ENCODE assay signal across 8 cellular contexts in genomic region chr20:41030536-41031242, GRCh38. TPM values are rescaled to one million over a fixed set of nuclear protein-coding genes. Genes with fewer than 3 reads are reported as not detected.
DNase-seq lines count a peak whose midpoint lies in the region; ATAC-seq and TF ChIP-seq lines count a peak whose summit lies in the region.

No MANE protein-coding gene starts in this region.

- no peaks in the 10 kb centered on the region for H3K27me3 Mint-ChIP-seq in activated naive CD4-positive, alpha-beta T cell treated with anti-CD3 and anti-CD28 coated beads for 36 hours (ENCODE audit: low read depth)
- H3K27me3 Mint-ChIP-seq in activated T-helper 17 cell treated with anti-CD3 and anti-CD28 coated beads, Interleukin-2, amount 50 U/mL, for 72 hours: no peaks in the 10 kb centered on the region

- H3K4me3 ChIP-seq in left lung (peak overlapping the region; percentile 94 to 95), upper lobe of left lung (peak overlapping the region; percentile 63 to 97 (median 76))

- H3K36me3 ChIP-seq in left lung (no peaks in the 10 kb centered on the region), upper lobe of left lung (no peaks in the 10 kb centered on the region)

- CTCF ChIA-PET in activated naive CD4-positive, alpha-beta T cell treated with anti-CD3 and anti-CD28 coated beads for 36 hours (lab: Charles Lee): interaction anchor here (1.2 to 2.2 kb wide), 3 partner anchors 17 to 64 kb away, joined by 4 to 8 read pairs (median 4); no protein-coding TSS in a partner anchor

- TF ChIP-seq EP300 in upper lobe of left lung (IDR thresholded peaks at IDR 0.05): peak in 2 of 4 donors; percentile 78 to 87

- TF ChIP-seq CTCF in left lung (IDR thresholded peaks at IDR 0.05) (no peak), upper lobe of left lung (IDR thresholded peaks at IDR 0.05) (no peak)

- TF ChIP-seq POLR2A in upper lobe of left lung (IDR thresholded peaks at IDR 0.05): no peak

- no peaks in the 10 kb centered on the region for H3K9me3 Mint-ChIP-seq in activated naive CD4-positive, alpha-beta T cell treated with anti-CD3 and anti-CD28 coated beads for 36 hours
- H3K9me3 Mint-ChIP-seq in activated T-helper 17 cell treated with anti-CD3 and anti-CD28 coated beads, Interleukin-2, amount 50 U/mL, for 72 hours: no peaks in the 10 kb centered on the region

- intact Hi-C loops in activated naive CD4-positive, alpha-beta T cell treated with anti-CD3 and anti-CD28 coated beads for 36 hours (cut with micrococcal nuclease): loop anchor here (1.0 kb wide), 1 partner anchor 9 kb away; no protein-coding TSS in a partner anchor
- intact Hi-C loops in left lung (cut with DNase I): no loop called here

- peaks cover 25% of the 10 kb centered on the region for H3K36me3 Mint-ChIP-seq in activated naive CD4-positive, alpha-beta T cell treated with anti-CD3 and anti-CD28 coated beads for 36 hours (ENCODE audit: low read depth)
- H3K36me3 Mint-ChIP-seq in activated T-helper 17 cell treated with anti-CD3 and anti-CD28 coated beads, Interleukin-2, amount 50 U/mL, for 72 hours (ENCODE audit: low read depth): peaks cover 64% of the 10 kb centered on the region

- 41 to 43% methylated on average over 5 of the region's 5 CpGs for WGBS in upper lobe of left lung, 2 donors

- DNase-seq in activated naive CD4-positive, alpha-beta T cell treated with anti-CD3 and anti-CD28 coated beads for 36 hours: no peak
- DNase-seq in activated naive CD4-positive, alpha-beta T cell (lab: John Stamatoyannopoulos, UW): no peak
- DNase-seq in left lung (no peak), upper lobe of left lung (peak in 1 of 2 donors; percentile 60), NK-92 (lab: John Stamatoyannopoulos, UW; ENCODE audit: unreplicated experiment) (no peak)

- H3K27ac ChIP-seq in left lung: peak overlapping the region; percentile 94 to 98
- H3K27ac ChIP-seq in upper lobe of left lung: peak overlapping the region; percentile 94 to 100 (median 99)

- H3K4me3 Mint-ChIP-seq in activated naive CD4-positive, alpha-beta T cell treated with anti-CD3 and anti-CD28 coated beads for 36 hours: peak overlapping the region; percentile 86
- peak overlapping the region; percentile 84 for H3K4me3 Mint-ChIP-seq in activated T-helper 17 cell treated with anti-CD3 and anti-CD28 coated beads, Interleukin-2, amount 50 U/mL, for 72 hours

- peaks cover 63% of the 10 kb centered on the region for H3K4me1 Mint-ChIP-seq in activated naive CD4-positive, alpha-beta T cell treated with anti-CD3 and anti-CD28 coated beads for 36 hours (ENCODE audit: low read depth)
- peaks cover 47% of the 10 kb centered on the region for H3K4me1 Mint-ChIP-seq in activated T-helper 17 cell treated with anti-CD3 and anti-CD28 coated beads, Interleukin-2, amount 50 U/mL, for 72 hours

- H3K27me3 ChIP-seq in left lung: no peaks in the 10 kb centered on the region
- no peaks in the 10 kb centered on the region for H3K27me3 ChIP-seq in upper lobe of left lung

- H3K4me1 ChIP-seq in left lung (peaks cover 33 to 64% of the 10 kb centered on the region in 2 donors), upper lobe of left lung (peaks cover 49 to 65% (median 52%) of the 10 kb centered on the region in 4 donors)

- ATAC-seq in activated T-helper 17 cell treated with anti-CD3 and anti-CD28 coated beads, Interleukin-2, amount 50 U/mL, for 72 hours (replicated peaks): no peak
- ATAC-seq in left lung (peak; percentile 18), upper lobe of left lung (ENCODE audit: low FRiP score in 2 of 2) (no peak), GM18870 (IDR thresholded peaks at IDR 0.05; ENCODE audit: unreplicated experiment) (no peak), GM21528 (IDR thresholded peaks at IDR 0.05; ENCODE audit: low FRiP score, unreplicated experiment) (no peak)

- H3K9me3 ChIP-seq in left lung (no peaks in the 10 kb centered on the region), upper lobe of left lung (no peaks in the 10 kb centered on the region)

- H3K27ac Mint-ChIP-seq in activated naive CD4-positive, alpha-beta T cell treated with anti-CD3 and anti-CD28 coated beads for 36 hours: peak overlapping the region; percentile 0
- H3K27ac Mint-ChIP-seq in activated T-helper 17 cell treated with anti-CD3 and anti-CD28 coated beads, Interleukin-2, amount 50 U/mL, for 72 hours: peak overlapping the region; percentile 99

RNA-seq across cellular contexts. Expression of gene TOP1, which starts 2.1 kb away (rescaled TPM):
- total RNA-seq in activated naive CD4-positive, alpha-beta T cell treated with anti-CD3 and anti-CD28 coated beads for 36 hours: 10 to 100 TPM; 91.7 to 92.6 TPM
- 10 to 100 TPM; 62.4 to 82.8 TPM for total RNA-seq in activated T-helper 17 cell treated with anti-CD3 and anti-CD28 coated beads, Interleukin-2, amount 50 U/mL, for 72 hours
- total RNA-seq in left lung (10 to 100 TPM; 68.0 to 69.5 TPM), upper lobe of left lung (10 to 100 TPM; 39.8 to 94.2 (median 49.0) TPM)
